8 cellular contexts compared by ENCODE assay signal in genomic region chr1:154501423-154502065, GRCh38. TPM values are rescaled to one million over a fixed set of nuclear protein-coding genes. Genes with fewer than 3 reads are reported as not detected.
DNase-seq lines count a peak whose midpoint lies in the region; ATAC-seq, FAIRE-seq and TF ChIP-seq lines count a peak whose summit lies in the region.
"Had no signal": no experiment of that assay in that cellular context is flagged by ENCODE, and none has a peak within 500 bp of the region (broad histone marks: within the 10 kb centered on the region; RNA-seq: fewer than 3 reads in every experiment).

No MANE protein-coding gene starts in this region.

- no peaks in the 10 kb centered on the region for H3K79me2 ChIP-seq in K562 (ENCODE audit: control insufficient read depth, insufficient read depth, low read length)

- POLR2A ChIA-PET in HEK293 (lab: Yijun Ruan, JAX) (no interaction called here), K562 (lab: Yijun Ruan, JAX) (no interaction called here)

- H3K4me3 Mint-ChIP-seq in stimulated activated effector memory CD8-positive, alpha-beta T cell treated with anti-CD3 and anti-CD28 coated beads, Interleukin-12 subunit alpha, Interleukin-12 subunit beta, amount 100 ng/mL, for 72 hours, result peak overlapping the region; percentile 32

- H4K20me1 ChIP-seq in K562 (replicated peaks; ENCODE audit: control insufficient read depth, insufficient read depth, low read length), result no peaks in the 10 kb centered on the region

- CTCF ChIA-PET in HEK293 (lab: Yijun Ruan, JAX), result no interaction called here
- CTCF ChIA-PET in K562 (lab: Yijun Ruan, JAX; ENCODE audit: low intra/inter-chr PET ratio), result no interaction called here

- no peak overlapping the region for H3K9ac ChIP-seq in K562 (ENCODE audit: insufficient read depth in 1 of 2, low read depth in 2 of 2, low read length in 2 of 2)

- no peak for TF ChIP-seq POLR2A in K562 (conservative IDR thresholded peaks at IDR 0.05)

- BruUV-seq in K562 (replicated peaks; lab: Mats Ljungman, UMichigan), result no TSS peak

- H3K36me3 ChIP-seq in HEK293 (ENCODE audit: control insufficient read depth in 2 of 2, insufficient read depth in 1 of 2, low read length in 2 of 2) (no peaks in the 10 kb centered on the region), K562 (ENCODE audit: control insufficient read depth, insufficient read depth, low read length) (no peaks in the 10 kb centered on the region)

- no peaks in the 10 kb centered on the region for H3K9me3 Mint-ChIP-seq in stimulated activated effector memory CD8-positive, alpha-beta T cell treated with anti-CD3 and anti-CD28 coated beads, Interleukin-12 subunit alpha, Interleukin-12 subunit beta, amount 100 ng/mL, for 72 hours

- H3K27ac ChIP-seq in HEK293 (ENCODE audit: extremely low read depth, low read depth, low read length) (no peak overlapping the region; the same call in 1 of the 2 replicates), K562 (ENCODE audit: extremely low read depth, low read depth, low read length) (no peak overlapping the region)

- no peaks in the 10 kb centered on the region for H3K9me1 ChIP-seq in K562 (ENCODE audit: control insufficient read depth, insufficient read depth, low read length)

- TF ChIP-seq CTCF in HEK293 (tag by site-specific recombination; IDR thresholded peaks at IDR 0.05), result no peak
- no peak for TF ChIP-seq CTCF in K562 (IDR thresholded peaks at IDR 0.05 in 2 of 3, conservative IDR thresholded peaks at IDR 0.05 in 1 of 3; ENCODE audit: insufficient read depth in 2 of 3, low read depth in 1 of 3, low read length in 3 of 3)

- DNase-seq in K562 (ENCODE audit: extremely low read depth in 1 of 4, low spot score in 3 of 4) (no peak), left lobe of liver (ENCODE audit: low spot score) (peak; percentile 73), NCI-H82 treated with DMSO at 0.1 percent for 48 hours (lab: John Stamatoyannopoulos, UW; ENCODE audit: unreplicated experiment) (no peak), SIG-M5 (lab: John Stamatoyannopoulos, UW) (no peak)
- DNase-seq in stimulated activated effector memory CD8-positive, alpha-beta T cell treated with anti-CD3 and anti-CD28 coated beads, Interleukin-12 subunit alpha, Interleukin-12 subunit beta, amount 100 ng/mL, for 72 hours (ENCODE audit: low spot score in 2 of 2), result no peak

- H3K9me3 ChIP-seq in HEK293 (ENCODE audit: control insufficient read depth, insufficient read depth, low read depth, low read length) (no peaks in the 10 kb centered on the region), K562 (replicated peaks; ENCODE audit: control insufficient read depth, insufficient read depth, low read depth, low read length) (peaks cover 1% of the 10 kb centered on the region; the same call in 1 of the 2 replicates)

- no peaks in the 10 kb centered on the region for H3K36me3 Mint-ChIP-seq in stimulated activated effector memory CD8-positive, alpha-beta T cell treated with anti-CD3 and anti-CD28 coated beads, Interleukin-12 subunit alpha, Interleukin-12 subunit beta, amount 100 ng/mL, for 72 hours

- no peak overlapping the region for H2AFZ ChIP-seq in K562 (ENCODE audit: low read depth, low read length)

- TF ChIP-seq RAD21 in K562 (CRISPR knock-in tag; conservative IDR thresholded peaks at IDR 0.05 in 1 of 2, IDR thresholded peaks at IDR 0.05 in 1 of 2), result no peak

- peaks cover 30% of the 10 kb centered on the region for H3K4me1 Mint-ChIP-seq in stimulated activated effector memory CD8-positive, alpha-beta T cell treated with anti-CD3 and anti-CD28 coated beads, Interleukin-12 subunit alpha, Interleukin-12 subunit beta, amount 100 ng/mL, for 72 hours

- no peak overlapping the region for H3K27ac Mint-ChIP-seq in stimulated activated effector memory CD8-positive, alpha-beta T cell treated with anti-CD3 and anti-CD28 coated beads, Interleukin-12 subunit alpha, Interleukin-12 subunit beta, amount 100 ng/mL, for 72 hours

- no peak for FAIRE-seq in K562 (lab: Jason Lieb, UNC)

- ATAC-seq in K562 (no peak), left lobe of liver (peak; percentile 74), HG03439 (IDR thresholded peaks at IDR 0.05; ENCODE audit: unreplicated experiment) (no peak)
- no peak for ATAC-seq in stimulated activated effector memory CD8-positive, alpha-beta T cell treated with anti-CD3 and anti-CD28 coated beads, Interleukin-12 subunit alpha, Interleukin-12 subunit beta, amount 100 ng/mL, for 72 hours

- H3K4me3 ChIP-seq in HEK293 (ENCODE audit: low read depth, low read length), result no peak overlapping the region
- H3K4me3 ChIP-seq in K562, result no peak overlapping the region

- no peak for TF ChIP-seq EP300 in K562 (IDR thresholded peaks at IDR 0.05; ENCODE audit: low read length)

- H3K4me1 ChIP-seq in HEK293 (ENCODE audit: control insufficient read depth, insufficient read depth, low read length), result no peaks in the 10 kb centered on the region
- peaks cover 6 to 7% of the 10 kb centered on the region in 2 experiments; a peak in 3 of 5 replicates for H3K4me1 ChIP-seq in K562 (replicated peaks in 1 of 2; ENCODE audit: control insufficient read depth in 2 of 2, insufficient read depth in 2 of 2, low read length in 2 of 2)

- H3K27me3 ChIP-seq in K562 (ENCODE audit: control insufficient read depth in 2 of 2, insufficient read depth in 2 of 2, low read length in 2 of 2), result peaks cover 19 to 23% of the 10 kb centered on the region in 2 experiments

- intact Hi-C loops in K562 (cut with micrococcal nuclease), result no loop called here

- in situ Hi-C loops in K562 (cut with MboI), result no loop called here

- 35% methylated on average over 39 of the region's 54 CpGs for WGBS in K562 (ENCODE audit: insufficient coverage, low coverage, missing lambda C conversion rate)

- H3K4me2 ChIP-seq in K562 (ENCODE audit: insufficient read depth, low read length), result no peak overlapping the region

TF ChIP-seq in K562, 482 proteins besides CTCF, POLR2A, EP300 and RAD21:
- TF ChIP-seq NCOA4 (IDR thresholded peaks at IDR 0.05; ENCODE audit: partially characterized antibody) (no peak), CEBPG (CRISPR knock-in tag; IDR thresholded peaks at IDR 0.05) (peak; percentile 27; the same call in 1 of the 2 replicates), CEBPG (tag; conservative IDR thresholded peaks at IDR 0.05 in 1 of 2, IDR thresholded peaks at IDR 0.05 in 1 of 2) (peak; percentile 40 to 68; a peak in 2 of 4 replicates), CEBPB (tag; IDR thresholded peaks at IDR 0.05) (peak; percentile 65)

RNA-seq across cellular contexts. Expression of gene TDRD10, which starts 0.5 kb away (rescaled TPM):
- total RNA-seq in K562 (2011; cell fraction: chromatin; rRNA removed; ENCODE audit: low replicate concordance), result not detected in 2 replicates
- total RNA-seq in K562 (2011; cell fraction: nucleolus; rRNA removed), result not detected in 2 replicates
- not detected in 2 replicates for total RNA-seq in K562 (2011; cell fraction: nucleoplasm; rRNA removed)
- total RNA-seq in K562 (2014; rRNA removed) (not detected in 2 replicates), K562 (2014; rRNA removed; fragmentation: Illumina TruSeq; extraction: Trizol) (not detected in 2 replicates), K562 (2015; rRNA removed; fragmentation: Illumina TruSeq; extraction: Trizol) (not detected in 2 replicates), K562 (2021) (not detected in 2 replicates), left lobe of liver (2.2 TPM)
- polyA plus RNA-seq in K562 (2011; rRNA removed) (not detected in 2 replicates), K562 (2014; fragmentation: Illumina TruSeq; extraction: Trizol) (not detected in 2 replicates), K562 (2014; fragmentation: Nextera tagmentation; extraction: Ambion mirVana) (not detected), K562 (2014; rRNA removed) (not detected in 2 replicates)
- polyA plus RNA-seq in K562 (2011; cell fraction: cytosol; rRNA removed), result not detected in 2 replicates
- not detected in 2 replicates for polyA plus RNA-seq in K562 (2011; cell fraction: nucleus; rRNA removed)
- polyA plus RNA-seq in K562 (2012), result not detected in 2 replicates
- polyA minus RNA-seq in K562 (2011; rRNA and poly(A)+ RNA removed), result not detected in 2 replicates
- polyA minus RNA-seq in K562 (2011; cell fraction: cytosol; rRNA and poly(A)+ RNA removed), result not detected in 2 replicates
- not detected in 2 replicates for polyA minus RNA-seq in K562 (2011; cell fraction: nucleus; rRNA and poly(A)+ RNA removed)
- total RNA-seq: RPMI7951 had no signal

RNA-seq across cellular contexts. Expression of gene SHE, which starts 0.7 kb away (rescaled TPM):
- not detected in 2 replicates for total RNA-seq in K562 (2011; cell fraction: chromatin; rRNA removed; ENCODE audit: low replicate concordance)
- not detected in 2 replicates for total RNA-seq in K562 (2011; cell fraction: nucleolus; rRNA removed)
- total RNA-seq in K562 (2011; cell fraction: nucleoplasm; rRNA removed), result not detected in 2 replicates
- total RNA-seq in K562 (2014; rRNA removed) (0.04 and 0.05 TPM in 2 replicates), K562 (2014; rRNA removed; fragmentation: Illumina TruSeq; extraction: Trizol) (not detected in 2 replicates), K562 (2015; rRNA removed; fragmentation: Illumina TruSeq; extraction: Trizol) (not detected in 2 replicates), K562 (2021) (not detected in 2 replicates), left lobe of liver (5.4 TPM)
- polyA plus RNA-seq in K562 (2011; rRNA removed) (not detected in 2 replicates), K562 (2014; fragmentation: Illumina TruSeq; extraction: Trizol) (not detected in 2 replicates), K562 (2014; fragmentation: Nextera tagmentation; extraction: Ambion mirVana) (not detected), K562 (2014; rRNA removed) (0.01 TPM in 1 of 2 replicates, not detected in the other)
- polyA plus RNA-seq in K562 (2011; cell fraction: cytosol; rRNA removed), result not detected in 2 replicates
- not detected in 2 replicates for polyA plus RNA-seq in K562 (2011; cell fraction: nucleus; rRNA removed)
- 0.06 TPM in 1 of 2 replicates, not detected in the other for polyA plus RNA-seq in K562 (2012)
- polyA minus RNA-seq in K562 (2011; rRNA and poly(A)+ RNA removed), result not detected in 2 replicates
- polyA minus RNA-seq in K562 (2011; cell fraction: cytosol; rRNA and poly(A)+ RNA removed), result not detected in 2 replicates
- not detected in 2 replicates for polyA minus RNA-seq in K562 (2011; cell fraction: nucleus; rRNA and poly(A)+ RNA removed)
- total RNA-seq: RPMI7951 had no signal

RNA-seq across cellular contexts. Expression of gene UBE2Q1, which starts 56.9 kb away (rescaled TPM):
- 32.4 and 54.0 TPM in 2 replicates for total RNA-seq in K562 (2011; cell fraction: chromatin; rRNA removed; ENCODE audit: low replicate concordance)
- 26.2 and 28.7 TPM in 2 replicates for total RNA-seq in K562 (2011; cell fraction: nucleolus; rRNA removed)
- 24.3 and 36.3 TPM in 2 replicates for total RNA-seq in K562 (2011; cell fraction: nucleoplasm; rRNA removed)
- total RNA-seq in K562 (2014; rRNA removed) (21.6 and 25.2 TPM in 2 replicates), K562 (2014; rRNA removed; fragmentation: Illumina TruSeq; extraction: Trizol) (28.5 and 32.1 TPM in 2 replicates), K562 (2015; rRNA removed; fragmentation: Illumina TruSeq; extraction: Trizol) (31.6 and 33.2 TPM in 2 replicates), K562 (2021) (58.8 and 62.4 TPM in 2 replicates), left lobe of liver (35.4 TPM)
- polyA plus RNA-seq in K562 (2011; rRNA removed) (14.2 and 17.7 TPM in 2 replicates), K562 (2014; fragmentation: Illumina TruSeq; extraction: Trizol) (39.0 and 48.3 TPM in 2 replicates), K562 (2014; fragmentation: Nextera tagmentation; extraction: Ambion mirVana) (10 to 100 TPM in 1 of 2 experiments, 1 to 10 TPM in 1; 8.0 to 10.6 TPM), K562 (2014; rRNA removed) (17.9 and 27.6 TPM in 2 replicates)
- 5.4 and 7.9 TPM in 2 replicates for polyA plus RNA-seq in K562 (2011; cell fraction: cytosol; rRNA removed)
- 33.8 and 37.6 TPM in 2 replicates for polyA plus RNA-seq in K562 (2011; cell fraction: nucleus; rRNA removed)
- polyA plus RNA-seq in K562 (2012), result 43.5 and 51.3 TPM in 2 replicates
- 8.3 and 8.9 TPM in 2 replicates for polyA minus RNA-seq in K562 (2011; rRNA and poly(A)+ RNA removed)
- 12.8 and 15.7 TPM in 2 replicates for polyA minus RNA-seq in K562 (2011; cell fraction: cytosol; rRNA and poly(A)+ RNA removed)
- polyA minus RNA-seq in K562 (2011; cell fraction: nucleus; rRNA and poly(A)+ RNA removed), result 12.1 and 22.4 TPM in 2 replicates
